In the genomic region with DNA sequence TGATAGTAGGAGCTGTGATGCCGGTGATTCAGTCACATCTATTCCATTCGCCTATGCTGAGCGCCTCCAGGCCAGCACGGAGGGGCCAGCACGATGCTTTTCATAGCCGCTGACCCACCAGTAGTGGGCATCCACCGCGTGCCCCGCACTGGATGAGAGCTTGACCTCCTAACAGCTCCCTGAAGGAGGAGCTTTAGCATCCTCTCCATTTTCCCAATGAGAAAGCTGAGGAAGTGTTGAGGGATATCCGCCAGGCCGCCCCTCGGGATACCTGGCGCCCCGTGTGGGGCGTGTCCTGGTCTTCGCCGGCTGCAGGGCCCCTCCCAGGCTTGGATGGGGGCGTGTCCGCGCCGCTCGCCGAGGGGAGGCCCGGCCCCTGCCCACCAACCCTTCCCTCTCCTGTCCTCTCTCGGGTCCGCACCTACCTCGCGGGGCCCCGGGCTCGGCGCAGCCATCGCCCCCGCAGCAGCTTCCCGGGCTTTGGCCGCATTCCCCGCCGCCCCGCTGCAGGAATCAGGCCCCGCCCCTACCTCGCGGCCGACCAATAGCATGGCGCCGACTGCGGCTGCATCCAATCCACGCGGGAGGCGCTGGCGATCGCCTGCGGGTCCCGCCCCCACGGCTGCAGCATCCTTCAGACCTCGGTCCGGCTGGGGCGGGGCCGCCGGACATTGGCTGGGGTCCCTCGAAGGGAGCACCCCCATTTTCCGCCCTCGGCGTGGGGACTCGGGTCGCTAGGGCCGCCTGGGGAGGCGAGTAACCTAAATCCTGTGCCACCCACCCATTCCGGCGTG, we compare ENCODE assay signal across 8 cellular contexts. TPM values are rescaled to one million over a fixed set of nuclear protein-coding genes. Genes with fewer than 3 reads are reported as not detected.
DNase-seq lines count a peak whose midpoint lies in the region; ATAC-seq and TF ChIP-seq lines count a peak whose summit lies in the region.

A gene with protein sequence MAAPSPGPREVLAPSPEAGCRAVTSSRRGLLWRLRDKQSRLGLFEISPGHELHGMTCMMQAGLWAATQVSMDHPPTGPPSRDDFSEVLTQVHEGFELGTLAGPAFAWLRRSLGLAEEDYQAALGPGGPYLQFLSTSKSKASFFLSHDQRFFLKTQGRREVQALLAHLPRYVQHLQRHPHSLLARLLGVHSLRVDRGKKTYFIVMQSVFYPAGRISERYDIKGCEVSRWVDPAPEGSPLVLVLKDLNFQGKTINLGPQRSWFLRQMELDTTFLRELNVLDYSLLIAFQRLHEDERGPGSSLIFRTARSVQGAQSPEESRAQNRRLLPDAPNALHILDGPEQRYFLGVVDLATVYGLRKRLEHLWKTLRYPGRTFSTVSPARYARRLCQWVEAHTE (minus strand): TSS at position 480 of the 794 bp plus-strand sequence. CDS start 25 bp downstream, at position 455.

- H3K9ac ChIP-seq in skeletal muscle tissue (ENCODE audit: low read depth in 1 of 3, low read length in 3 of 3): peak within 1 kb of the TSS in 1 of 3 donors; percentile 32

- H3K4me3 ChIP-seq in WERI-Rb-1 (ENCODE audit: low read depth, low read length) (peak within 1 kb of the TSS; percentile 61), skeletal muscle tissue (ENCODE audit: low read length in 3 of 3) (peak within 1 kb of the TSS in 2 of 3 donors; percentile 54 to 60)

- DNase-seq in NCI-H524 (lab: John Stamatoyannopoulos, UW) (peak; percentile 69 to 79), NCI-H524 treated with DMSO at 0.1 percent for 48 hours (lab: John Stamatoyannopoulos, UW) (no peak), NCI-H146 treated with DMSO at 0.1 percent for 48 hours (lab: John Stamatoyannopoulos, UW; ENCODE audit: unreplicated experiment) (peak; percentile 55), WERI-Rb-1 (peak; percentile 91), caudate nucleus (lab: John Stamatoyannopoulos, UW) (peak in 58 of 61 donors; percentile 26 to 90 (median 74)), immature natural killer cell (peak; percentile 68 to 71 (median 69))

- H3K9me3 ChIP-seq in WERI-Rb-1 (ENCODE audit: severe bottlenecking) (no peaks in the 10 kb centered on the region), skeletal muscle tissue (ENCODE audit: control insufficient read depth in 3 of 3, low read length in 3 of 3) (no peaks in the 10 kb centered on the region)

- TF ChIP-seq CTCF in WERI-Rb-1 (IDR thresholded peaks at IDR 0.05; ENCODE audit: low read depth, low read length): peak; percentile 56

- H3K36me3 ChIP-seq in WERI-Rb-1 (peaks cover 12% of the 10 kb centered on the region), skeletal muscle tissue (ENCODE audit: control insufficient read depth in 3 of 3, insufficient read depth in 3 of 3, low read length in 3 of 3) (peaks cover 0 to 3% (median 2%) of the 10 kb centered on the region in 3 donors)

- H3K4me1 ChIP-seq in skeletal muscle tissue (ENCODE audit: control insufficient read depth in 3 of 3, insufficient read depth in 3 of 3, low read length in 3 of 3): peaks cover 9 to 21% (median 19%) of the 10 kb centered on the region in 3 donors

- peak within 1 kb of the TSS in 3 of 6 donors; percentile 43 to 60 (median 51) for H3K27ac Mint-ChIP-seq in immature natural killer cell

- H3K27me3 ChIP-seq in WERI-Rb-1 (ENCODE audit: insufficient read depth, low read depth, severe bottlenecking) (no peaks in the 10 kb centered on the region), skeletal muscle tissue (ENCODE audit: control insufficient read depth in 3 of 3, insufficient read depth in 3 of 3, low read length in 3 of 3) (peaks cover 42 to 61% (median 44%) of the 10 kb centered on the region in 3 donors)

- H3K4me3 Mint-ChIP-seq in immature natural killer cell: peak within 1 kb of the TSS; percentile 25 to 77 (median 72)

- peaks cover 20 to 32% of the 10 kb centered on the region in 2 donors for H3K4me1 Mint-ChIP-seq in immature natural killer cell

- peaks cover 0 to 12% (median 5%) of the 10 kb centered on the region in 3 donors for H3K27me3 Mint-ChIP-seq in immature natural killer cell (ENCODE audit: low read depth in 3 of 3)

- H3K9me3 Mint-ChIP-seq in immature natural killer cell: no peaks in the 10 kb centered on the region

- H3K27ac ChIP-seq in WERI-Rb-1: peak within 1 kb of the TSS; percentile 9; the same call in 1 of the 2 replicates
- no peak within 1 kb of the TSS for H3K27ac ChIP-seq in caudate nucleus (ENCODE audit: low read depth, low read length)
- peak within 1 kb of the TSS; percentile 19 for H3K27ac ChIP-seq in skeletal muscle tissue (ENCODE audit: low read depth, low read length)

- peak; percentile 86 for ATAC-seq in HG02678 (IDR thresholded peaks at IDR 0.05; ENCODE audit: unreplicated experiment)

- H3K36me3 Mint-ChIP-seq in immature natural killer cell: peaks cover 0 to 5% (median 3%) of the 10 kb centered on the region in 3 donors

RNA-seq across cellular contexts. Expression of the gene that starts here (rescaled TPM):
- polyA plus RNA-seq in immature natural killer cell: under 1 TPM in 2 of 3 donors, not detected in 1; 0.14 to 0.18 TPM
- not detected for total RNA-seq in skeletal muscle tissue

Comparison
In these comparisons a context has a peak if more than half of its experiments do, and no peak if none do; other contexts are left out.
1. Peak in DNase-seq in immature natural killer cell; RNA of the gene not detected or under 1 TPM.